In the genomic region with DNA sequence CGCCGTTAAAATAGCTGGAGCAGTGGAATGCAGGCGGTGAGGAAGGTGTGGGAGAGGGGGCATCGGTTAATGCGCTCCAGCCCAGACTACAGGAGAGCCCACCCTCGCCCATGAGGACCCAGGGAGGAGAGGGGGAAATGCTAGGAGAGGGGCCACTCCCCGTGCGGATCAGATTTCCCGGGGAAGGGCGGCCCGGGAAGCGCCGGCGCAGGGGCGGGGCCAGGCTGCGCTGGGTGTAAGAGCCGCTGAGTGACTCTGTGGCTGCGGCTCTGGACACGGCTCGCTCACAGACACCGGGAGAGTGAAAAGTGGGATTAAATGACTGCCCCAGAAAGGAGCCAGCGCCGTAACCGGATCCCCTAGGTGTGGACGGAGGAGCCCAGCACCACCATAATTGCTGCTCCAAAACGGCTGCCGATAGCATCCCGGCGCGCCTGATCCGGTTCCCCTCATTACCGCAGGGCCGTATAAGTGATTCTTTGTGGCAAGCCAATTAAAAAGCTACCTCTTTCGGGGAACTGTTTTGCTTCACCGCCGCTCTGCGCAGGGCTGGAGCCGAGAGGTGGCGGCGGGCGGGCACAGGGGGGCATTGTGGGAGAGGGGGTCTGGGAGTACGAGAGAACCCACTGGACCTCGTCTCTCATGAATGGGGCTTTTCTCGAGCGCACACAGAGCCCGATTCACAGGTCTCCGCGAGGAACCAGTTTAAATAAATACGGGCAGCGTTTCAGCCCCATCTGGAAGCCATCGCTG, we compare ENCODE assay signal across 9 cellular contexts. TPM values are rescaled to one million over a fixed set of nuclear protein-coding genes. Genes with fewer than 3 reads are reported as not detected.
DNase-seq lines count a peak whose midpoint lies in the region; FAIRE-seq lines count a peak whose summit lies in the region.
"Had no signal": no experiment of that assay in that cellular context is flagged by ENCODE, and none has a peak within 500 bp of the region (broad histone marks: within the 10 kb centered on the region; RNA-seq: fewer than 3 reads in every experiment).

No MANE protein-coding gene starts in this region.

- no peak for FAIRE-seq in urothelium cell line (lab: Jason Lieb, UNC)
- FAIRE-seq: GM18507 had no signal

- peak overlapping the region; percentile 53 to 84 for H3K4me3 ChIP-seq in mesenchymal stem cell (ENCODE audit: insufficient read depth in 1 of 2, low read depth in 1 of 2, low read length in 2 of 2)

- H2BK5ac ChIP-seq in mesenchymal stem cell (ENCODE audit: low read depth, low read length, poor library complexity, severe bottlenecking): no peak overlapping the region

- H2BK12ac ChIP-seq in mesenchymal stem cell (ENCODE audit: low read length in 2 of 2): no peak overlapping the region

- H3K14ac ChIP-seq in mesenchymal stem cell (ENCODE audit: low read length in 2 of 2): no peak overlapping the region

- no peak overlapping the region for H2BK120ac ChIP-seq in mesenchymal stem cell (ENCODE audit: low read depth, low read length)

- CTCF ChIA-PET in activated naive CD4-positive, alpha-beta T cell treated with anti-CD3 and anti-CD28 coated beads, Interleukin-2, amount 10 ng/mL, durations not matched to agents 7 days and 5 days (lab: Charles Lee): interaction anchor here (0.9 kb wide), 1 partner anchor 162 kb away, joined by 3 read pairs; no protein-coding TSS in a partner anchor

- H3K4ac ChIP-seq in mesenchymal stem cell (ENCODE audit: low read depth in 1 of 2, low read length in 2 of 2): no peak overlapping the region

- no peak overlapping the region for H4K91ac ChIP-seq in mesenchymal stem cell (ENCODE audit: low read length)

- no peak overlapping the region for H2BK15ac ChIP-seq in mesenchymal stem cell (ENCODE audit: low read depth, poor library complexity, severe bottlenecking)

- no peaks in the 10 kb centered on the region for H3K9me3 ChIP-seq in mesenchymal stem cell (ENCODE audit: control insufficient read depth, low read length)

- no peak for DNase-seq in activated naive CD4-positive, alpha-beta T cell treated with anti-CD3 and anti-CD28 coated beads, Interleukin-2, amount 10 ng/mL, durations not matched to agents 7 days and 5 days
- DNase-seq in activated naive CD4-positive, alpha-beta T cell treated with anti-CD3 and anti-CD28 coated beads, Interleukin-2, amount 50 U/mL, for 16 hours: no peak
- DNase-seq in NCI-H82 treated with DMSO at 0.1 percent for 48 hours (lab: John Stamatoyannopoulos, UW; ENCODE audit: unreplicated experiment): peak; percentile 47
- DNase-seq in ecto neural progenitor cell (ENCODE audit: low spot score): peak; percentile 89
- DNase-seq in mesenchymal stem cell: peak; percentile 51
- peak; percentile 86 for DNase-seq in urothelium cell line (ENCODE audit: low spot score)
- no peak for DNase-seq in NK-92 treated with Interleukin-12 subunit alpha and Interleukin-12 subunit beta, amount 100 ng/mL, for 24 hours (lab: John Stamatoyannopoulos, UW)
- no peak for DNase-seq in occipital lobe (lab: John Stamatoyannopoulos, UW)

- peaks cover 98% of the 10 kb centered on the region for H3K27me3 Mint-ChIP-seq in activated naive CD4-positive, alpha-beta T cell treated with anti-CD3 and anti-CD28 coated beads, Interleukin-2, amount 10 ng/mL, durations not matched to agents 7 days and 5 days

- H3K4me2 ChIP-seq in mesenchymal stem cell (ENCODE audit: low read length, poor library complexity, severe bottlenecking): peak overlapping the region; percentile 88

- no peak overlapping the region for H2AK5ac ChIP-seq in mesenchymal stem cell (ENCODE audit: low read length, severe bottlenecking)

- H3K18ac ChIP-seq in mesenchymal stem cell (ENCODE audit: low read depth in 1 of 2, low read length in 2 of 2): no peak overlapping the region

- H3K27ac ChIP-seq in mesenchymal stem cell (ENCODE audit: low read length, poor library complexity, severe bottlenecking): no peak overlapping the region

- H3K23ac ChIP-seq in mesenchymal stem cell (ENCODE audit: low read length in 2 of 2): no peak overlapping the region

- peaks cover 31% of the 10 kb centered on the region for H3K4me1 Mint-ChIP-seq in activated naive CD4-positive, alpha-beta T cell treated with anti-CD3 and anti-CD28 coated beads, Interleukin-2, amount 10 ng/mL, durations not matched to agents 7 days and 5 days

- peaks cover 84 to 94% of the 10 kb centered on the region in 2 experiments for H3K27me3 ChIP-seq in mesenchymal stem cell (ENCODE audit: control insufficient read depth in 1 of 2, insufficient read depth in 1 of 2, low read length in 2 of 2)

- no peaks in the 10 kb centered on the region for H3K36me3 ChIP-seq in mesenchymal stem cell (ENCODE audit: control insufficient read depth in 1 of 2, insufficient read depth in 2 of 2, low read depth in 1 of 2, low read length in 2 of 2)

- peak overlapping the region; percentile 35 for H3K27ac Mint-ChIP-seq in activated naive CD4-positive, alpha-beta T cell treated with anti-CD3 and anti-CD28 coated beads, Interleukin-2, amount 10 ng/mL, durations not matched to agents 7 days and 5 days

- peak overlapping the region; percentile 74 for H3K9ac ChIP-seq in mesenchymal stem cell (ENCODE audit: low read length)

- no peaks in the 10 kb centered on the region for H3K36me3 Mint-ChIP-seq in activated naive CD4-positive, alpha-beta T cell treated with anti-CD3 and anti-CD28 coated beads, Interleukin-2, amount 10 ng/mL, durations not matched to agents 7 days and 5 days

- H3K9me3 Mint-ChIP-seq in activated naive CD4-positive, alpha-beta T cell treated with anti-CD3 and anti-CD28 coated beads, Interleukin-2, amount 10 ng/mL, durations not matched to agents 7 days and 5 days: no peaks in the 10 kb centered on the region

- H3K79me1 ChIP-seq in mesenchymal stem cell (replicated peaks; ENCODE audit: low read length, poor library complexity, severe bottlenecking): no peaks in the 10 kb centered on the region

- H3K4me3 Mint-ChIP-seq in activated naive CD4-positive, alpha-beta T cell treated with anti-CD3 and anti-CD28 coated beads, Interleukin-2, amount 10 ng/mL, durations not matched to agents 7 days and 5 days: peak overlapping the region; percentile 19

- peak overlapping the region; percentile 7 for H4K8ac ChIP-seq in mesenchymal stem cell (ENCODE audit: low read length)

- under 1% methylated on average over 48 of the region's 51 CpGs for WGBS in mesenchymal stem cell

- peak overlapping the region; percentile 18 for H2AFZ ChIP-seq in mesenchymal stem cell (ENCODE audit: low read depth, low read length)

- H3K4me1 ChIP-seq in mesenchymal stem cell (ENCODE audit: control insufficient read depth, insufficient read depth, low read depth, low read length): peaks cover 40% of the 10 kb centered on the region

RNA-seq across cellular contexts. Expression of a gene that starts 2.7 kb away (rescaled TPM):
- 0.06 TPM for polyA plus RNA-seq in mesenchymal stem cell (2013, experiment 1 of 2)
- polyA plus RNA-seq in mesenchymal stem cell (2013, experiment 2 of 2): 0.11 TPM
- total RNA-seq in occipital lobe: 0.78 TPM

RNA-seq across cellular contexts. Expression of a gene that starts 38.2 kb away (rescaled TPM):
- polyA plus RNA-seq in mesenchymal stem cell (2013, experiment 1 of 2): 39.2 TPM
- 39.7 TPM for polyA plus RNA-seq in mesenchymal stem cell (2013, experiment 2 of 2)
- total RNA-seq in occipital lobe: 73.6 TPM

Comparison
In these comparisons a context has a peak if more than half of its experiments do, and no peak if none do; other contexts are left out.
1. DNase-seq: peak in NCI-H82 treated with DMSO at 0.1 percent for 48 hours (single experiment), ecto neural progenitor cell (single experiment), mesenchymal stem cell (single experiment) and urothelium cell line (single experiment); none in activated naive CD4-positive, alpha-beta T cell treated with anti-CD3 and anti-CD28 coated beads, Interleukin-2, amount 10 ng/mL, durations not matched to agents 7 days and 5 days (single experiment), activated naive CD4-positive, alpha-beta T cell treated with anti-CD3 and anti-CD28 coated beads, Interleukin-2, amount 50 U/mL, for 16 hours (single experiment), NK-92 treated with Interleukin-12 subunit alpha and Interleukin-12 subunit beta, amount 100 ng/mL, for 24 hours (single experiment) and occipital lobe (single experiment).